ENCODE assay signal across 1 cellular context in genomic region chr6:143158113-143158581, GRCh38.
TF ChIP-seq lines count a peak whose summit lies in the region.

No MANE protein-coding gene starts in this region.

TF ChIP-seq in K562, 482 proteins besides CTCF, POLR2A, EP300 and RAD21 (continued from another document and continues in another):
- TF ChIP-seq CREB3 (tag; conservative IDR thresholded peaks at IDR 0.05; ENCODE audit: low read depth) (no peak), EHMT2 (IDR thresholded peaks at IDR 0.05) (no peak), FOXJ3 (CRISPR knock-in tag; IDR thresholded peaks at IDR 0.05) (no peak), FIP1L1 (IDR thresholded peaks at IDR 0.05; ENCODE audit: low read depth, low read length, poor library complexity, severe bottlenecking) (no peak), TCF7 (IDR thresholded peaks at IDR 0.05; ENCODE audit: borderline replicate concordance) (no peak), ZNF124 (CRISPR knock-in tag; IDR thresholded peaks at IDR 0.05) (no peak), GTF2E2 (tag; IDR thresholded peaks at IDR 0.05) (no peak), EZH2 (IDR thresholded peaks at IDR 0.05; ENCODE audit: borderline replicate concordance, low read depth, low read length) (no peak), HEY1 (CRISPR knock-in tag; IDR thresholded peaks at IDR 0.05; ENCODE audit: borderline replicate concordance) (no peak), NELFE (IDR thresholded peaks at IDR 0.05; ENCODE audit: insufficient read depth, insufficient read length) (no peak), TCF15 (CRISPR knock-in tag; IDR thresholded peaks at IDR 0.05) (no peak), ZC3H11A (IDR thresholded peaks at IDR 0.05; ENCODE audit: low read depth, low read length) (no peak), BACH1 (tag; IDR thresholded peaks at IDR 0.05) (no peak), ZNF316 (IDR thresholded peaks at IDR 0.05) (no peak), ETV5 (CRISPR knock-in tag; IDR thresholded peaks at IDR 0.05; ENCODE audit: low read depth) (no peak; the same call in 1 of the 2 replicates), DMBX1 (CRISPR knock-in tag; IDR thresholded peaks at IDR 0.05; ENCODE audit: borderline replicate concordance) (peak; percentile 76; the same call in 1 of the 2 replicates), NR4A1 (CRISPR knock-in tag; IDR thresholded peaks at IDR 0.05) (no peak), NR4A1 (tag; IDR thresholded peaks at IDR 0.05) (0 out of 2 replicates have a peak, but pooled peaks have one; percentile 32), TSHZ1 (CRISPR knock-in tag; IDR thresholded peaks at IDR 0.05) (no peak), ZEB2 (IDR thresholded peaks at IDR 0.05) (no peak), TCF7L2 (IDR thresholded peaks at IDR 0.05; ENCODE audit: low read depth, low read length) (no peak), PATZ1 (CRISPR knock-in tag; IDR thresholded peaks at IDR 0.05; ENCODE audit: borderline replicate concordance) (no peak), SUPT5H (IDR thresholded peaks at IDR 0.05) (no peak), ZKSCAN3 (CRISPR knock-in tag; IDR thresholded peaks at IDR 0.05) (no peak), BCLAF1 (IDR thresholded peaks at IDR 0.05; ENCODE audit: borderline replicate concordance in 1 of 2, control insufficient read depth in 1 of 2, low read depth in 2 of 2, low read length in 1 of 2) (no peak), RNF2 (IDR thresholded peaks at IDR 0.05) (no peak), RHOXF2B (CRISPR knock-in tag; conservative IDR thresholded peaks at IDR 0.05) (no peak), MYC (IDR thresholded peaks at IDR 0.05; ENCODE audit: low read depth, low read length) (no peak), MYC (CRISPR knock-in tag; IDR thresholded peaks at IDR 0.05; ENCODE audit: borderline replicate concordance, low read depth) (no peak), TAF1 (IDR thresholded peaks at IDR 0.05; ENCODE audit: control insufficient read depth, extremely low read depth, insufficient read depth, low read length, severe bottlenecking) (no peak), ZNF239 (CRISPR knock-in tag; IDR thresholded peaks at IDR 0.05) (no peak), RREB1 (CRISPR knock-in tag; IDR thresholded peaks at IDR 0.05) (peak; percentile 63; the same call in 1 of the 2 replicates), FOXK2 (conservative IDR thresholded peaks at IDR 0.05 in 1 of 2, IDR thresholded peaks at IDR 0.05 in 1 of 2; ENCODE audit: low read depth in 2 of 2) (no peak), PML (IDR thresholded peaks at IDR 0.05; ENCODE audit: low read length) (no peak), ATF2 (CRISPR knock-in tag; IDR thresholded peaks at IDR 0.05) (no peak), ZNF133 (CRISPR knock-in tag; IDR thresholded peaks at IDR 0.05) (no peak), DIDO1 (tag; IDR thresholded peaks at IDR 0.05; ENCODE audit: low read depth) (no peak), KLF1 (tag; IDR thresholded peaks at IDR 0.05) (no peak), ARID3A (IDR thresholded peaks at IDR 0.05; ENCODE audit: borderline replicate concordance, low read depth, low read length) (no peak), ATF6 (CRISPR knock-in tag; IDR thresholded peaks at IDR 0.05) (no peak), HOXB6 (CRISPR knock-in tag; IDR thresholded peaks at IDR 0.05; ENCODE audit: borderline replicate concordance) (no peak), ZNF311 (CRISPR knock-in tag; IDR thresholded peaks at IDR 0.05) (peak; percentile 69; the same call in 1 of the 2 replicates), ERF (CRISPR knock-in tag; IDR thresholded peaks at IDR 0.05) (no peak), HMGN3 (IDR thresholded peaks at IDR 0.05; ENCODE audit: borderline replicate concordance, extremely low read depth, insufficient read length, low read depth, low read length) (no peak)
